8 cellular contexts compared by ENCODE assay signal in the genomic region with DNA sequence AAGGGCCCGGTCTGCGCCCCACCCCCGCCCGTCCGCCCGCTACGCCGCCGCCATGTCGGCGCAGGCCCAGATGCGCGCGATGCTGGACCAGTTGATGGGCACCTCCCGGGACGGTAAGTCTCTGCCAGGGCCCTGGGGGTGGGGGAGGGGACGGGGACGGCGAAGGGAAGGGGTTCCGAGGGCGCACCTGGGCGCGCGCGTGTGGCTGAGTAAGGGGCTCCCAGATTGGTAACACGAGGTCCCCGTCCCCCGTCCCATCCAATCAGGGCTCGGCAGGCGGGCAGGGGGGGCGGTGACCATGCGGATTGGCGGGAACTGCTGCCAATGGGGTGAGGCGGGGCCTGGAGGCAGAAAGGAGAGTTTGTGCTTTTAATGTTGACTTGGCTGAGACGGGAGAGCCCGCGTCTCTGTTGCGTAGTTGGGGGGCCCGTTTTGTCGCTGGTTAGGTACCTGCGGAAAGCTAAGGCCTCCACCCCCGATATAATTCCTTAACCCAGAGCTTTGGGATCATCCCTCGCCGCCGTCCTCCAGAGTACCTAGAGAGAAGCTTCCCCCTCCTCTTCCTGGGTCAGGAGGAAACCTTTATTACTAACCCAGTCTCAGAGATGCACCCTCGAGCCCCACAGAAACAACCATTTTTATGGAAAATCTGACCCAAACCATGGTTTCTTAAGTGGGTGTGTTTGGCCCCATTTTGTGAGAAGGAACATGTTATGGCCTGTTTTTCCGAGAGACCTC. TPM values are rescaled to one million over a fixed set of nuclear protein-coding genes. Genes with fewer than 3 reads are reported as not detected.
DNase-seq lines count a peak whose midpoint lies in the region; ATAC-seq and TF ChIP-seq lines count a peak whose summit lies in the region.

No MANE protein-coding gene starts in this region.

- H3K4me3 ChIP-seq in AG04449 (ENCODE audit: low read depth, low read length) (peak overlapping the region; percentile 100), iPS-18c (ENCODE audit: insufficient read depth, low read depth, low read length) (peak overlapping the region; percentile 99), skeletal muscle satellite cell (ENCODE audit: low read length) (peak overlapping the region; percentile 86)

- POLR2A ChIA-PET in AG04449 (lab: Yijun Ruan, JAX): interaction anchor here (0.6 to 1.0 kb wide), 7 partner anchors 9 to 816 kb away, joined by 3 to 6 read pairs (median 4); partner anchors contain the start of gene KDM7A

- H3K4me2 ChIP-seq in skeletal muscle satellite cell (ENCODE audit: low read length): peak overlapping the region; percentile 91

- no peaks in the 10 kb centered on the region for H3K9me3 ChIP-seq in iPS-18c (ENCODE audit: control insufficient read depth, insufficient read depth, low read length)
- H3K9me3 ChIP-seq in skeletal muscle satellite cell (replicated peaks; ENCODE audit: low read length): no peaks in the 10 kb centered on the region

- DNase-seq in AG04449 (ENCODE audit: low read depth, low spot score): peak; percentile 51
- DNase-seq in NCI-H2171 treated with DMSO at 0.1 percent for 48 hours (lab: John Stamatoyannopoulos, UW): peak; percentile 98
- DNase-seq in T47D (ENCODE audit: low read depth in 1 of 2, low spot score in 1 of 2): peak; percentile 66 to 96

- TF ChIP-seq CTCF in AG04449 (IDR thresholded peaks at IDR 0.05; ENCODE audit: insufficient read depth, low read length, missing control alignments): no peak
- TF ChIP-seq CTCF in VCaP (conservative IDR thresholded peaks at IDR 0.05): no peak

- H3K27me3 ChIP-seq in skeletal muscle satellite cell (ENCODE audit: control insufficient read depth, insufficient read depth, low read length): no peaks in the 10 kb centered on the region

- ATAC-seq in GM18870 (IDR thresholded peaks at IDR 0.05; ENCODE audit: unreplicated experiment): peak; percentile 37
- ATAC-seq in HG03103 (IDR thresholded peaks at IDR 0.05; ENCODE audit: low read depth, unreplicated experiment): peak; percentile 65

- peak overlapping the region; percentile 99 for H3K9ac ChIP-seq in skeletal muscle satellite cell (ENCODE audit: low read depth, low read length)

- H3K36me3 ChIP-seq in skeletal muscle satellite cell (ENCODE audit: insufficient read depth, low read length): peaks cover 5% of the 10 kb centered on the region

- CTCF ChIA-PET in AG04449 (lab: Yijun Ruan, JAX): no interaction called here

- peaks cover 19% of the 10 kb centered on the region for H3K4me1 ChIP-seq in skeletal muscle satellite cell (ENCODE audit: control insufficient read depth, insufficient read depth, low read length)

- in situ Hi-C loops in T47D (cut with HindIII; ENCODE audit: low pct_unique_long_range_greater_than_20kb, low sequenced_read_pairs): no loop called here

- peak overlapping the region; percentile 99 for H3K27ac ChIP-seq in VCaP

RNA-seq across cellular contexts. Expression of gene LUC7L2, which starts 0.7 kb away (rescaled TPM):
- total RNA-seq in skeletal muscle satellite cell (2012; rRNA removed): 38.4 and 40.6 TPM in 2 replicates

RNA-seq across cellular contexts. Expression of gene FMC1, which starts 19.2 kb away (rescaled TPM):
- total RNA-seq in skeletal muscle satellite cell (2012; rRNA removed): 8.7 and 9.9 TPM in 2 replicates

Comparison
In these comparisons a context has a peak if more than half of its experiments do, and no peak if none do; other contexts are left out.
1. Peak in every context shown above with its lines: DNase-seq, ATAC-seq, H3K4me3 ChIP-seq and H3K27ac ChIP-seq.